ENCODE assay signal across 22 cellular contexts in the genomic region with DNA sequence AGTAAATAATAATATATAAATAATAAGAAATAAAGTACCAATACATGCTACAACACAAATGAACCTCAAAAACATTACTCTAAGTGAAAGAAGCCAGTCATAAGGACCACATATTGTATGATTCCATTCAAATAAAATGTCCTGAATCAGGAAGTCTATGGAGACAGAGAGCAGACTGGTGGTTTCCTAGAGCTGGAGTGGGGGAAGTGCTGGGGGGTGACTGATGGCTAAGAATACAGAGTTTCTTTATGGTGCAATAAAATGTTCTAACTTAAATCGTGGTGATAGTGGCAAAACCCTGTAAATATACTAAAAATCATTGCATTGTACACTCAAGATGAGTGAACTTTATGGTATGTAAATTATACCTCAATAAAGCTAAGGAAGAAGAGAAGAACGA.
DNase-seq lines count a peak whose midpoint lies in the region; ATAC-seq, FAIRE-seq and TF ChIP-seq lines count a peak whose summit lies in the region.
"Had no signal": no experiment of that assay in that cellular context is flagged by ENCODE, and none has a peak within 500 bp of the region (broad histone marks: within the 10 kb centered on the region; RNA-seq: fewer than 3 reads in every experiment).

No MANE protein-coding gene starts in this region.

- H3K9me2 ChIP-seq in Karpas-422 (replicated peaks; ENCODE audit: insufficient read depth, low read length): no peaks in the 10 kb centered on the region

- H3K27ac Mint-ChIP-seq in activated T-helper 2 cell treated with anti-CD3 and anti-CD28 coated beads, Interferon-gamma antibody, Interleukin-2, Interleukin-4, amounts not matched to agents 10 μg/mL and 5 μg/mL and 100 μg/mL, durations not matched to agents 14 hours and 24 hours and 36 hours: no peak overlapping the region
- H3K27ac Mint-ChIP-seq: CD14-positive monocyte; CD8-positive, alpha-beta T cell; H9 had no signal

- TF ChIP-seq CTCF in D721Med (IDR thresholded peaks at IDR 0.05; ENCODE audit: insufficient read depth, missing control alignments) (no peak), colonic mucosa (IDR thresholded peaks at IDR 0.05) (no peak), foreskin keratinocyte (conservative IDR thresholded peaks at IDR 0.05) (no peak)

- H3K36me3 Mint-ChIP-seq in activated T-helper 2 cell treated with anti-CD3 and anti-CD28 coated beads, Interferon-gamma antibody, Interleukin-2, Interleukin-4, amounts not matched to agents 10 μg/mL and 5 μg/mL and 100 μg/mL, durations not matched to agents 14 hours and 24 hours and 36 hours (ENCODE audit: low read depth): no peaks in the 10 kb centered on the region
- H3K36me3 Mint-ChIP-seq: CD14-positive monocyte; CD8-positive, alpha-beta T cell had no signal

- H3K27me3 ChIP-seq in colonic mucosa (no peaks in the 10 kb centered on the region), foreskin keratinocyte (no peaks in the 10 kb centered on the region), Karpas-422 (ENCODE audit: low read length) (no peaks in the 10 kb centered on the region)

- H3K4me3 ChIP-seq in colonic mucosa (no peak overlapping the region), Karpas-422 (ENCODE audit: low read length) (no peak overlapping the region)
- H3K4me3 ChIP-seq: A549, GM12878 had no signal

- H3K9me3 Mint-ChIP-seq in activated T-helper 2 cell treated with anti-CD3 and anti-CD28 coated beads, Interferon-gamma antibody, Interleukin-2, Interleukin-4, amounts not matched to agents 10 μg/mL and 5 μg/mL and 100 μg/mL, durations not matched to agents 14 hours and 24 hours and 36 hours: no peaks in the 10 kb centered on the region
- H3K9me3 Mint-ChIP-seq: CD8-positive, alpha-beta T cell had no signal

- H3K36me3 ChIP-seq in colonic mucosa (no peaks in the 10 kb centered on the region), Karpas-422 (ENCODE audit: insufficient read depth, low read length) (no peaks in the 10 kb centered on the region)

- H3K4me3 Mint-ChIP-seq in activated T-helper 2 cell treated with anti-CD3 and anti-CD28 coated beads, Interferon-gamma antibody, Interleukin-2, Interleukin-4, amounts not matched to agents 10 μg/mL and 5 μg/mL and 100 μg/mL, durations not matched to agents 14 hours and 24 hours and 36 hours (ENCODE audit: low read depth): no peak overlapping the region
- H3K4me3 Mint-ChIP-seq: CD14-positive monocyte; CD8-positive, alpha-beta T cell; H9 had no signal

- H3K27ac ChIP-seq in colonic mucosa (no peak overlapping the region), foreskin keratinocyte (no peak overlapping the region), Karpas-422 (ENCODE audit: low read length) (no peak overlapping the region)
- H3K27ac ChIP-seq: 22Rv1, A549 had no signal

- DNase-seq in D721Med (ENCODE audit: insufficient read length, low spot score) (no peak), colonic mucosa (peak; percentile 19), foreskin keratinocyte (peak in 1 of 2 donors; percentile 12), lung microvascular endothelial cell (ENCODE audit: low read depth in 2 of 2) (peak; percentile 64 to 86), NCI-H187 (lab: John Stamatoyannopoulos, UW) (no peak), Karpas-422 (no peak), NCI-H748 (lab: John Stamatoyannopoulos, UW; ENCODE audit: unreplicated experiment) (no peak)
- no peak for DNase-seq in activated T-helper 2 cell treated with anti-CD3 and anti-CD28 coated beads, Interferon-gamma antibody, Interleukin-2, Interleukin-4, amounts not matched to agents 10 μg/mL and 5 μg/mL and 100 μg/mL, durations not matched to agents 14 hours and 24 hours and 36 hours (ENCODE audit: low spot score)
- DNase-seq: AML-193; Calu3; CD8-positive, alpha-beta T cell; DMS 273 treated with DMSO at 0.1 percent for 48 hours; DMS53; DND-41; EL; H9 had no signal

- H2AFZ ChIP-seq in Karpas-422 (ENCODE audit: low read length): no peak overlapping the region

- FAIRE-seq in D721Med (lab: Jason Lieb, UNC): peak; percentile 44
- FAIRE-seq: A549, GM12878, GM19239, H1 had no signal

- no peaks in the 10 kb centered on the region for H4K20me1 ChIP-seq in Karpas-422 (ENCODE audit: insufficient read depth, low read depth, low read length)

- H3K9me3 ChIP-seq in colonic mucosa (no peaks in the 10 kb centered on the region), Karpas-422 (ENCODE audit: low read length) (no peaks in the 10 kb centered on the region)
- H3K9me3 ChIP-seq: A549 had no signal

- no peaks in the 10 kb centered on the region for H3K4me1 Mint-ChIP-seq in activated T-helper 2 cell treated with anti-CD3 and anti-CD28 coated beads, Interferon-gamma antibody, Interleukin-2, Interleukin-4, amounts not matched to agents 10 μg/mL and 5 μg/mL and 100 μg/mL, durations not matched to agents 14 hours and 24 hours and 36 hours (ENCODE audit: low read depth)
- H3K4me1 Mint-ChIP-seq: CD14-positive monocyte had no signal

- H3K9ac ChIP-seq in colonic mucosa (ENCODE audit: low read depth in 2 of 2, low read length in 2 of 2): no peak overlapping the region
- no peak overlapping the region for H3K9ac ChIP-seq in Karpas-422 (ENCODE audit: low read length)

- H3K27me3 Mint-ChIP-seq in activated T-helper 2 cell treated with anti-CD3 and anti-CD28 coated beads, Interferon-gamma antibody, Interleukin-2, Interleukin-4, amounts not matched to agents 10 μg/mL and 5 μg/mL and 100 μg/mL, durations not matched to agents 14 hours and 24 hours and 36 hours (ENCODE audit: low read depth): no peaks in the 10 kb centered on the region

- intact Hi-C loops in colonic mucosa (cut with DNase I): no loop called here
- intact Hi-C loops in activated T-helper 2 cell treated with anti-CD3 and anti-CD28 coated beads, Interferon-gamma antibody, Interleukin-2, Interleukin-4, amounts not matched to agents 10 μg/mL and 5 μg/mL and 100 μg/mL, durations not matched to agents 14 hours and 24 hours and 36 hours (cut with micrococcal nuclease): no loop called here

- peak; percentile 61 for ATAC-seq in foreskin keratinocyte
- ATAC-seq: A549; CD8-positive, alpha-beta T cell; GM12878 had no signal

- H3K79me2 ChIP-seq in Karpas-422 (ENCODE audit: low read length): no peaks in the 10 kb centered on the region

- H3K4me2 ChIP-seq in Karpas-422 (ENCODE audit: low read depth, low read length, poor library complexity, severe bottlenecking): no peak overlapping the region
- H3K4me2 ChIP-seq: A549 had no signal

- no peaks in the 10 kb centered on the region for H3K4me1 ChIP-seq in colonic mucosa
- H3K4me1 ChIP-seq in foreskin keratinocyte: peaks cover 4% of the 10 kb centered on the region
- no peaks in the 10 kb centered on the region for H3K4me1 ChIP-seq in Karpas-422 (ENCODE audit: low read length)
- H3K4me1 ChIP-seq: A549 had no signal

Comparison
In these comparisons a context has a peak if more than half of its experiments do, and no peak if none do; other contexts are left out.
1. DNase-seq: peak in colonic mucosa (single experiment) and lung microvascular endothelial cell (2 of 2); none in D721Med (single experiment), activated T-helper 2 cell treated with anti-CD3 and anti-CD28 coated beads, Interferon-gamma antibody, Interleukin-2, Interleukin-4, amounts not matched to agents 10 μg/mL and 5 μg/mL and 100 μg/mL, durations not matched to agents 14 hours and 24 hours and 36 hours (single experiment), NCI-H187 (0 of 2), Karpas-422 (single experiment) and NCI-H748 (single experiment).